10 cellular contexts compared by ENCODE assay signal in genomic region chr13:44052843-44053607, GRCh38.
A peak's percentile ranks its signal among the peaks of the same experiment; 100 is the strongest.
DNase-seq lines count a peak whose midpoint lies in the region; ATAC-seq, FAIRE-seq and TF ChIP-seq lines count a peak whose summit lies in the region.
"Had no signal": no experiment of that assay in that cellular context is flagged by ENCODE, and none has a peak within 500 bp of the region (broad histone marks: within the 10 kb centered on the region; RNA-seq: fewer than 3 reads in every experiment).

No MANE protein-coding gene starts in this region.

- H3K27me3 ChIP-seq in bronchial epithelial cell (ENCODE audit: control insufficient read depth, insufficient read depth, low read length), result no peaks in the 10 kb centered on the region

- TF ChIP-seq CTCF in bronchial epithelial cell (IDR thresholded peaks at IDR 0.05; ENCODE audit: insufficient read depth, low read length, severe bottlenecking) (no peak), retinal pigment epithelial cell (conservative IDR thresholded peaks at IDR 0.05; ENCODE audit: low read depth, low read length) (peak; percentile 4)

- ATAC-seq in HG03378 (IDR thresholded peaks at IDR 0.05; ENCODE audit: unreplicated experiment) (no peak), GM19452 (IDR thresholded peaks at IDR 0.05; ENCODE audit: unreplicated experiment) (no peak)

- H3K4me3 ChIP-seq in bronchial epithelial cell (ENCODE audit: low read depth, low read length), result no peak overlapping the region
- no peak overlapping the region for H3K4me3 ChIP-seq in retinal pigment epithelial cell (ENCODE audit: low read length)

- FAIRE-seq in bronchial epithelial cell (lab: Jason Lieb, UNC) (no peak), urothelium cell line (lab: Jason Lieb, UNC) (no peak)

- no peaks in the 10 kb centered on the region for H3K36me3 ChIP-seq in bronchial epithelial cell (ENCODE audit: control insufficient read depth, insufficient read depth, low read length)

- DNase-seq in EH (ENCODE audit: low read depth), result peak; percentile 68
- peak; percentile 34 for DNase-seq in bronchial epithelial cell (ENCODE audit: low read depth)
- peak; percentile 18 for DNase-seq in iPS-NIHi11 (ENCODE audit: low spot score)
- peak; percentile 88 for DNase-seq in retinal pigment epithelial cell (ENCODE audit: low read depth)
- DNase-seq in GOT3 (lab: John Stamatoyannopoulos, UW), result no peak
- no peak for DNase-seq in urothelium cell line (ENCODE audit: low spot score)
- DNase-seq: NCI-H526, T-helper 1 cell had no signal

Comparison
In these comparisons a context has a peak if more than half of its experiments do, and no peak if none do; other contexts are left out.
1. DNase-seq: peak in EH (single experiment), bronchial epithelial cell (single experiment), iPS-NIHi11 (single experiment) and retinal pigment epithelial cell (single experiment); none in GOT3 (single experiment) and urothelium cell line (single experiment).